Comparison of ENCODE assay signal across 1 cellular context in the genomic region with DNA sequence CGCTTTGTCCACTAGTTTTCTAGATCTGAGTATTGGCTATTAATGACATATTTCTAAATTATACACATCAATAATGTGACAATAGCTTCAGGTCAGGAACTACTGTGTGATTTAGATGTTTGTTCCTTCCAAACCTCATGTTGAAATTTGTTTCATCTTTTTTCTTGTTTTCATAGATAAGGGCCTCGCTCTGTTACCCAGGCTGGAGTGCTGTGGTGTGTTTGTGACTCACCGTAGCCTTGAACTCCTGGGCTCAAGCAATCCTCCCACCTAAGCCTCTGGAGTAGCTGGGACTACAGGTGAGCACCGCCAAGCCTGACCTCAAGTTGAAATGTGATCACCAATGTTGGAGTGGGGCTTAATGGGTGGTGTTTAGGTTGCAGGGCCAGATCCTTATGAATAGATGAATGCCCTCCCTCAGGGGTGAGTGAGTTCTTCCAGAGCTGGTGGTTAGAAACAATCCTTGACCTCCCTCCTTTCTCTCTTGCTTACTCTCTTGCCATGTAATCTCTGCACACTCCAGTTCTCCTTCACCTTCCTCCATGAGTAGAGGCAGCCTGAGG.
TF ChIP-seq lines count a peak whose summit lies in the region.

No MANE protein-coding gene starts in this region.

TF ChIP-seq in K562, 482 proteins besides CTCF, POLR2A, EP300 and RAD21 (continued from another document and continues in another):
- TF ChIP-seq, protein P1, sequence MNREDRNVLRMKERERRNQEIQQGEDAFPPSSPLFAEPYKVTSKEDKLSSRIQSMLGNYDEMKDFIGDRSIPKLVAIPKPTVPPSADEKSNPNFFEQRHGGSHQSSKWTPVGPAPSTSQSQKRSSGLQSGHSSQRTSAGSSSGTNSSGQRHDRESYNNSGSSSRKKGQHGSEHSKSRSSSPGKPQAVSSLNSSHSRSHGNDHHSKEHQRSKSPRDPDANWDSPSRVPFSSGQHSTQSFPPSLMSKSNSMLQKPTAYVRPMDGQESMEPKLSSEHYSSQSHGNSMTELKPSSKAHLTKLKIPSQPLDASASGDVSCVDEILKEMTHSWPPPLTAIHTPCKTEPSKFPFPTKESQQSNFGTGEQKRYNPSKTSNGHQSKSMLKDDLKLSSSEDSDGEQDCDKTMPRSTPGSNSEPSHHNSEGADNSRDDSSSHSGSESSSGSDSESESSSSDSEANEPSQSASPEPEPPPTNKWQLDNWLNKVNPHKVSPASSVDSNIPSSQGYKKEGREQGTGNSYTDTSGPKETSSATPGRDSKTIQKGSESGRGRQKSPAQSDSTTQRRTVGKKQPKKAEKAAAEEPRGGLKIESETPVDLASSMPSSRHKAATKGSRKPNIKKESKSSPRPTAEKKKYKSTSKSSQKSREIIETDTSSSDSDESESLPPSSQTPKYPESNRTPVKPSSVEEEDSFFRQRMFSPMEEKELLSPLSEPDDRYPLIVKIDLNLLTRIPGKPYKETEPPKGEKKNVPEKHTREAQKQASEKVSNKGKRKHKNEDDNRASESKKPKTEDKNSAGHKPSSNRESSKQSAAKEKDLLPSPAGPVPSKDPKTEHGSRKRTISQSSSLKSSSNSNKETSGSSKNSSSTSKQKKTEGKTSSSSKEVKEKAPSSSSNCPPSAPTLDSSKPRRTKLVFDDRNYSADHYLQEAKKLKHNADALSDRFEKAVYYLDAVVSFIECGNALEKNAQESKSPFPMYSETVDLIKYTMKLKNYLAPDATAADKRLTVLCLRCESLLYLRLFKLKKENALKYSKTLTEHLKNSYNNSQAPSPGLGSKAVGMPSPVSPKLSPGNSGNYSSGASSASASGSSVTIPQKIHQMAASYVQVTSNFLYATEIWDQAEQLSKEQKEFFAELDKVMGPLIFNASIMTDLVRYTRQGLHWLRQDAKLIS (CRISPR knock-in tag; IDR thresholded peaks at IDR 0.05) = no peak
- TF ChIP-seq ZNF12 (CRISPR knock-in tag; IDR thresholded peaks at IDR 0.05) (no peak), PRMT5 (CRISPR knock-in tag; IDR thresholded peaks at IDR 0.05) (no peak), LCOR (CRISPR knock-in tag; IDR thresholded peaks at IDR 0.05) (no peak), ZNF766 (CRISPR knock-in tag; conservative IDR thresholded peaks at IDR 0.05) (no peak), ZZZ3 (IDR thresholded peaks at IDR 0.05) (no peak), RCOR1 (IDR thresholded peaks at IDR 0.05; ENCODE audit: borderline replicate concordance in 1 of 2, low read depth in 2 of 2, low read length in 2 of 2) (no peak), FOXK1 (CRISPR knock-in tag; IDR thresholded peaks at IDR 0.05; ENCODE audit: borderline replicate concordance) (no peak), BMI1 (IDR thresholded peaks at IDR 0.05; ENCODE audit: low read length) (no peak), ZNF589 (CRISPR knock-in tag; IDR thresholded peaks at IDR 0.05; ENCODE audit: low read depth) (no peak), HIVEP1 (CRISPR knock-in tag; IDR thresholded peaks at IDR 0.05) (no peak), PBX2 (CRISPR knock-in tag; IDR thresholded peaks at IDR 0.05; ENCODE audit: low read depth) (no peak), PBX2 (tag; conservative IDR thresholded peaks at IDR 0.05; ENCODE audit: low read depth) (no peak), ZNF212 (CRISPR knock-in tag; IDR thresholded peaks at IDR 0.05) (no peak), ZNF175 (CRISPR knock-in tag; IDR thresholded peaks at IDR 0.05; ENCODE audit: low read depth) (no peak), DACH1 (IDR thresholded peaks at IDR 0.05; ENCODE audit: partially characterized antibody) (no peak), USF2 (CRISPR knock-in tag; IDR thresholded peaks at IDR 0.05) (no peak), ZC3H4 (CRISPR knock-in tag; IDR thresholded peaks at IDR 0.05; ENCODE audit: borderline replicate concordance) (no peak), RBM34 (IDR thresholded peaks at IDR 0.05; ENCODE audit: borderline replicate concordance, insufficient read depth, low read length) (no peak), PHF20 (IDR thresholded peaks at IDR 0.05; ENCODE audit: partially characterized antibody) (no peak), PATZ1 (CRISPR knock-in tag; IDR thresholded peaks at IDR 0.05; ENCODE audit: borderline replicate concordance) (no peak), BACH1 (tag; IDR thresholded peaks at IDR 0.05) (no peak), ZNF780A (CRISPR knock-in tag; IDR thresholded peaks at IDR 0.05) (no peak), TRIM24 (IDR thresholded peaks at IDR 0.05) (peak in 1 of 2 experiments; percentile 66; a peak in 2 of 4 replicates), FOXJ2 (tag; IDR thresholded peaks at IDR 0.05) (no peak), HDAC1 (IDR thresholded peaks at IDR 0.05) (0 out of 4 replicates have a peak, but pooled peaks of 1 of the 2 experiments have one; percentile 36), DPF2 (IDR thresholded peaks at IDR 0.05) (peak; percentile 81), SREBF1 (IDR thresholded peaks at IDR 0.05; ENCODE audit: borderline replicate concordance, low read depth, low read length) (no peak), ATF4 (CRISPR knock-in tag; IDR thresholded peaks at IDR 0.05) (no peak), SMARCA4 (IDR thresholded peaks at IDR 0.05) (peak; percentile 70), TSC22D4 (tag; IDR thresholded peaks at IDR 0.05) (no peak), ZNF347 (CRISPR knock-in tag; IDR thresholded peaks at IDR 0.05; ENCODE audit: low read depth) (no peak), NBN (IDR thresholded peaks at IDR 0.05; ENCODE audit: low read depth) (no peak), ARHGAP35 (IDR thresholded peaks at IDR 0.05; ENCODE audit: partially characterized antibody) (no peak), ZNF121 (CRISPR knock-in tag; conservative IDR thresholded peaks at IDR 0.05) (no peak), SETDB1 (IDR thresholded peaks at IDR 0.05; ENCODE audit: low read length) (no peak), TSHZ1 (CRISPR knock-in tag; IDR thresholded peaks at IDR 0.05) (no peak), MYBL2 (IDR thresholded peaks at IDR 0.05; ENCODE audit: low read depth) (no peak), MYBL2 (CRISPR knock-in tag; IDR thresholded peaks at IDR 0.05; ENCODE audit: borderline replicate concordance) (no peak), SRF (CRISPR knock-in tag; IDR thresholded peaks at IDR 0.05) (no peak), BRD4 (IDR thresholded peaks at IDR 0.05) (no peak), SNIP1 (IDR thresholded peaks at IDR 0.05; ENCODE audit: low read depth) (no peak), NCOR1 (IDR thresholded peaks at IDR 0.05) (no peak)
- TF ChIP-seq, protein P2, sequence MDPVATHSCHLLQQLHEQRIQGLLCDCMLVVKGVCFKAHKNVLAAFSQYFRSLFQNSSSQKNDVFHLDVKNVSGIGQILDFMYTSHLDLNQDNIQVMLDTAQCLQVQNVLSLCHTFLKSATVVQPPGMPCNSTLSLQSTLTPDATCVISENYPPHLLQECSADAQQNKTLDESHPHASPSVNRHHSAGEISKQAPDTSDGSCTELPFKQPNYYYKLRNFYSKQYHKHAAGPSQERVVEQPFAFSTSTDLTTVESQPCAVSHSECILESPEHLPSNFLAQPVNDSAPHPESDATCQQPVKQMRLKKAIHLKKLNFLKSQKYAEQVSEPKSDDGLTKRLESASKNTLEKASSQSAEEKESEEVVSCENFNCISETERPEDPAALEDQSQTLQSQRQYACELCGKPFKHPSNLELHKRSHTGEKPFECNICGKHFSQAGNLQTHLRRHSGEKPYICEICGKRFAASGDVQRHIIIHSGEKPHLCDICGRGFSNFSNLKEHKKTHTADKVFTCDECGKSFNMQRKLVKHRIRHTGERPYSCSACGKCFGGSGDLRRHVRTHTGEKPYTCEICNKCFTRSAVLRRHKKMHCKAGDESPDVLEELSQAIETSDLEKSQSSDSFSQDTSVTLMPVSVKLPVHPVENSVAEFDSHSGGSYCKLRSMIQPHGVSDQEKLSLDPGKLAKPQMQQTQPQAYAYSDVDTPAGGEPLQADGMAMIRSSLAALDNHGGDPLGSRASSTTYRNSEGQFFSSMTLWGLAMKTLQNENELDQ (CRISPR knock-in tag; IDR thresholded peaks at IDR 0.05; ENCODE audit: borderline replicate concordance) = no peak
- TF ChIP-seq, protein P3, sequence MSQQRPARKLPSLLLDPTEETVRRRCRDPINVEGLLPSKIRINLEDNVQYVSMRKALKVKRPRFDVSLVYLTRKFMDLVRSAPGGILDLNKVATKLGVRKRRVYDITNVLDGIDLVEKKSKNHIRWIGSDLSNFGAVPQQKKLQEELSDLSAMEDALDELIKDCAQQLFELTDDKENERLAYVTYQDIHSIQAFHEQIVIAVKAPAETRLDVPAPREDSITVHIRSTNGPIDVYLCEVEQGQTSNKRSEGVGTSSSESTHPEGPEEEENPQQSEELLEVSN (IDR thresholded peaks at IDR 0.05; ENCODE audit: borderline replicate concordance in 1 of 2, extremely low read depth in 1 of 2, insufficient read depth in 1 of 2, insufficient read length in 1 of 2, low read depth in 1 of 2, low read length in 1 of 2, poor library complexity in 1 of 2, severe bottlenecking in 1 of 2) = no peak
- TF ChIP-seq, protein P4, sequence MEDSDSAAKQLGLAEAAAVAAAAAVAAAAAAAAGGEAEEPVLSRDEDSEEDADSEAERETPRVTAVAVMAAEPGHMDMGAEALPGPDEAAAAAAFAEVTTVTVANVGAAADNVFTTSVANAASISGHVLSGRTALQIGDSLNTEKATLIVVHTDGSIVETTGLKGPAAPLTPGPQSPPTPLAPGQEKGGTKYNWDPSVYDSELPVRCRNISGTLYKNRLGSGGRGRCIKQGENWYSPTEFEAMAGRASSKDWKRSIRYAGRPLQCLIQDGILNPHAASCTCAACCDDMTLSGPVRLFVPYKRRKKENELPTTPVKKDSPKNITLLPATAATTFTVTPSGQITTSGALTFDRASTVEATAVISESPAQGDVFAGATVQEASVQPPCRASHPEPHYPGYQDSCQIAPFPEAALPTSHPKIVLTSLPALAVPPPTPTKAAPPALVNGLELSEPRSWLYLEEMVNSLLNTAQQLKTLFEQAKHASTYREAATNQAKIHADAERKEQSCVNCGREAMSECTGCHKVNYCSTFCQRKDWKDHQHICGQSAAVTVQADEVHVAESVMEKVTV (CRISPR knock-in tag; IDR thresholded peaks at IDR 0.05) = no peak
